In genomic region chr16:3131755-3132377, GRCh38 we compare ENCODE assay signal across 3 cellular contexts.
A peak's percentile ranks its signal among the peaks of the same experiment; 100 is the strongest.
TF ChIP-seq lines count a peak whose summit lies in the region.

No MANE protein-coding gene starts in this region.

TF ChIP-seq in GM23338, 12 proteins besides CTCF, POLR2A, EP300 and RAD21 (continues in another document):
- TF ChIP-seq POLR2AphosphoS5 (IDR thresholded peaks at IDR 0.05; ENCODE audit: low read depth) (no peak), REST (IDR thresholded peaks at IDR 0.05; ENCODE audit: unreplicated experiment) (no peak), EZH2phosphoT487 (IDR thresholded peaks at IDR 0.05; ENCODE audit: unreplicated experiment) (no peak), ZNF114 (CRISPR knock-in tag; IDR thresholded peaks at IDR 0.05) (no peak), STAT1 (IDR thresholded peaks at IDR 0.05; ENCODE audit: unreplicated experiment) (no peak), ZNF331 (CRISPR knock-in tag; IDR thresholded peaks at IDR 0.05; ENCODE audit: low read depth) (no peak), ETS1 (IDR thresholded peaks at IDR 0.05) (no peak), EZH2 (IDR thresholded peaks at IDR 0.05; ENCODE audit: low read depth, unreplicated experiment) (no peak), CREB1 (CRISPR knock-in tag; IDR thresholded peaks at IDR 0.05; ENCODE audit: low read depth) (no peak), JUNB (IDR thresholded peaks at IDR 0.05; ENCODE audit: unreplicated experiment) (no peak), NANOG (IDR thresholded peaks at IDR 0.05; ENCODE audit: borderline replicate concordance) (no peak)

TF ChIP-seq in SK-N-SH, 30 proteins besides CTCF, POLR2A, EP300 and RAD21:
- no peak for TF ChIP-seq SMC3 (IDR thresholded peaks at IDR 0.05; ENCODE audit: low read depth, low read length)
- TF ChIP-seq FOXM1 (IDR thresholded peaks at IDR 0.05; ENCODE audit: low read depth) = no peak
- no peak for TF ChIP-seq NRF1 (IDR thresholded peaks at IDR 0.05; ENCODE audit: low read depth, low read length)
- TF ChIP-seq MEF2A (IDR thresholded peaks at IDR 0.05; ENCODE audit: borderline replicate concordance, low read depth) = no peak
- TF ChIP-seq CHD2 (IDR thresholded peaks at IDR 0.05; ENCODE audit: low read length, partially characterized antibody) = no peak
- no peak for TF ChIP-seq IRF3 (IDR thresholded peaks at IDR 0.05; ENCODE audit: low read depth, low read length)
- TF ChIP-seq TEAD4 (IDR thresholded peaks at IDR 0.05; ENCODE audit: borderline replicate concordance, insufficient read depth) = no peak
- TF ChIP-seq POLR2AphosphoS5 (IDR thresholded peaks at IDR 0.05; ENCODE audit: low read depth, low read length) = no peak
- TF ChIP-seq MXI1 (IDR thresholded peaks at IDR 0.05; ENCODE audit: low read depth, low read length) = no peak
- TF ChIP-seq RFX5 (IDR thresholded peaks at IDR 0.05; ENCODE audit: low read length) = no peak
- TF ChIP-seq FOXJ3 (CRISPR knock-in tag; IDR thresholded peaks at IDR 0.05) = no peak
- no peak for TF ChIP-seq RCOR1 (IDR thresholded peaks at IDR 0.05; ENCODE audit: low read length)
- no peak for TF ChIP-seq REST (IDR thresholded peaks at IDR 0.05; ENCODE audit: low read depth, low read length)
- TF ChIP-seq NFIC (IDR thresholded peaks at IDR 0.05; ENCODE audit: borderline replicate concordance) = no peak
- TF ChIP-seq TAF1 (IDR thresholded peaks at IDR 0.05; ENCODE audit: borderline replicate concordance, low read depth, low read length) = no peak
- TF ChIP-seq EZH2phosphoT487 (IDR thresholded peaks at IDR 0.05; ENCODE audit: borderline replicate concordance, low read depth) = no peak
- TF ChIP-seq, protein P1, sequence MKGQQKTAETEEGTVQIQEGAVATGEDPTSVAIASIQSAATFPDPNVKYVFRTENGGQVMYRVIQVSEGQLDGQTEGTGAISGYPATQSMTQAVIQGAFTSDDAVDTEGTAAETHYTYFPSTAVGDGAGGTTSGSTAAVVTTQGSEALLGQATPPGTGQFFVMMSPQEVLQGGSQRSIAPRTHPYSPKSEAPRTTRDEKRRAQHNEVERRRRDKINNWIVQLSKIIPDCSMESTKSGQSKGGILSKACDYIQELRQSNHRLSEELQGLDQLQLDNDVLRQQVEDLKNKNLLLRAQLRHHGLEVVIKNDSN (IDR thresholded peaks at IDR 0.05; ENCODE audit: borderline replicate concordance, low read depth) = no peak
- no peak for TF ChIP-seq TCF12 (IDR thresholded peaks at IDR 0.05)

TF ChIP-seq in K562, 482 proteins besides CTCF, POLR2A, EP300 and RAD21 (continues in another document):
- TF ChIP-seq NRF1 (conservative IDR thresholded peaks at IDR 0.05 in 1 of 2, IDR thresholded peaks at IDR 0.05 in 1 of 2) (peak in 1 of 2 experiments; percentile 8; a peak in 1 of 4 replicates), ZNF644 (tag; IDR thresholded peaks at IDR 0.05; ENCODE audit: low read depth) (no peak), SOX6 (IDR thresholded peaks at IDR 0.05) (peak; percentile 25; the same call in 1 of the 2 replicates), PTBP1 (IDR thresholded peaks at IDR 0.05; ENCODE audit: low read depth, low read length) (no peak), CUX1 (CRISPR knock-in tag; IDR thresholded peaks at IDR 0.05) (no peak), FOXK1 (CRISPR knock-in tag; IDR thresholded peaks at IDR 0.05; ENCODE audit: borderline replicate concordance) (no peak), NR2F6 (CRISPR knock-in tag; IDR thresholded peaks at IDR 0.05) (no peak), HNRNPL (IDR thresholded peaks at IDR 0.05; ENCODE audit: low read depth, low read length) (no peak), MAFF (IDR thresholded peaks at IDR 0.05; ENCODE audit: low read length) (no peak), CTBP1 (IDR thresholded peaks at IDR 0.05; ENCODE audit: borderline replicate concordance) (peak; percentile 29; the same call in 1 of the 2 replicates), SMC3 (conservative IDR thresholded peaks at IDR 0.05; ENCODE audit: insufficient read depth, low read depth, low read length) (peak; percentile 60), ZBED1 (IDR thresholded peaks at IDR 0.05) (0 out of 2 replicates have a peak, but pooled peaks have one; percentile 39), FOXK2 (conservative IDR thresholded peaks at IDR 0.05 in 1 of 2, IDR thresholded peaks at IDR 0.05 in 1 of 2; ENCODE audit: low read depth in 2 of 2) (no peak), NBN (IDR thresholded peaks at IDR 0.05; ENCODE audit: low read depth) (peak; percentile 28; the same call in 1 of the 2 replicates), CCNT2 (IDR thresholded peaks at IDR 0.05; ENCODE audit: borderline replicate concordance, extremely low read depth, insufficient read length, low read depth, low read length) (no peak), MTA2 (IDR thresholded peaks at IDR 0.05; ENCODE audit: low read depth) (0 out of 2 replicates have a peak, but pooled peaks have one; percentile 12), TRIM24 (IDR thresholded peaks at IDR 0.05) (no peak), MAZ (CRISPR knock-in tag; conservative IDR thresholded peaks at IDR 0.05 in 1 of 2, IDR thresholded peaks at IDR 0.05 in 1 of 2) (peak; percentile 53 to 73; a peak in 3 of 4 replicates), ZEB2 (IDR thresholded peaks at IDR 0.05) (no peak), ZNF124 (CRISPR knock-in tag; IDR thresholded peaks at IDR 0.05) (no peak), ZBTB11 (CRISPR knock-in tag; IDR thresholded peaks at IDR 0.05) (no peak), ZNF699 (CRISPR knock-in tag; IDR thresholded peaks at IDR 0.05; ENCODE audit: insufficient replicate concordance) (no peak)
- TF ChIP-seq, protein P2, sequence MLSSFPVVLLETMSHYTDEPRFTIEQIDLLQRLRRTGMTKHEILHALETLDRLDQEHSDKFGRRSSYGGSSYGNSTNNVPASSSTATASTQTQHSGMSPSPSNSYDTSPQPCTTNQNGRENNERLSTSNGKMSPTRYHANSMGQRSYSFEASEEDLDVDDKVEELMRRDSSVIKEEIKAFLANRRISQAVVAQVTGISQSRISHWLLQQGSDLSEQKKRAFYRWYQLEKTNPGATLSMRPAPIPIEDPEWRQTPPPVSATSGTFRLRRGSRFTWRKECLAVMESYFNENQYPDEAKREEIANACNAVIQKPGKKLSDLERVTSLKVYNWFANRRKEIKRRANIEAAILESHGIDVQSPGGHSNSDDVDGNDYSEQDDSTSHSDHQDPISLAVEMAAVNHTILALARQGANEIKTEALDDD (IDR thresholded peaks at IDR 0.05) = 0 out of 2 replicates have a peak, but pooled peaks have one; percentile 31
- TF ChIP-seq, protein P3, sequence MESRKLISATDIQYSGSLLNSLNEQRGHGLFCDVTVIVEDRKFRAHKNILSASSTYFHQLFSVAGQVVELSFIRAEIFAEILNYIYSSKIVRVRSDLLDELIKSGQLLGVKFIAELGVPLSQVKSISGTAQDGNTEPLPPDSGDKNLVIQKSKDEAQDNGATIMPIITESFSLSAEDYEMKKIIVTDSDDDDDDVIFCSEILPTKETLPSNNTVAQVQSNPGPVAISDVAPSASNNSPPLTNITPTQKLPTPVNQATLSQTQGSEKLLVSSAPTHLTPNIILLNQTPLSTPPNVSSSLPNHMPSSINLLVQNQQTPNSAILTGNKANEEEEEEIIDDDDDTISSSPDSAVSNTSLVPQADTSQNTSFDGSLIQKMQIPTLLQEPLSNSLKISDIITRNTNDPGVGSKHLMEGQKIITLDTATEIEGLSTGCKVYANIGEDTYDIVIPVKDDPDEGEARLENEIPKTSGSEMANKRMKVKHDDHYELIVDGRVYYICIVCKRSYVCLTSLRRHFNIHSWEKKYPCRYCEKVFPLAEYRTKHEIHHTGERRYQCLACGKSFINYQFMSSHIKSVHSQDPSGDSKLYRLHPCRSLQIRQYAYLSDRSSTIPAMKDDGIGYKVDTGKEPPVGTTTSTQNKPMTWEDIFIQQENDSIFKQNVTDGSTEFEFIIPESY (CRISPR knock-in tag; IDR thresholded peaks at IDR 0.05) = peak; percentile 98
- TF ChIP-seq, protein P4, sequence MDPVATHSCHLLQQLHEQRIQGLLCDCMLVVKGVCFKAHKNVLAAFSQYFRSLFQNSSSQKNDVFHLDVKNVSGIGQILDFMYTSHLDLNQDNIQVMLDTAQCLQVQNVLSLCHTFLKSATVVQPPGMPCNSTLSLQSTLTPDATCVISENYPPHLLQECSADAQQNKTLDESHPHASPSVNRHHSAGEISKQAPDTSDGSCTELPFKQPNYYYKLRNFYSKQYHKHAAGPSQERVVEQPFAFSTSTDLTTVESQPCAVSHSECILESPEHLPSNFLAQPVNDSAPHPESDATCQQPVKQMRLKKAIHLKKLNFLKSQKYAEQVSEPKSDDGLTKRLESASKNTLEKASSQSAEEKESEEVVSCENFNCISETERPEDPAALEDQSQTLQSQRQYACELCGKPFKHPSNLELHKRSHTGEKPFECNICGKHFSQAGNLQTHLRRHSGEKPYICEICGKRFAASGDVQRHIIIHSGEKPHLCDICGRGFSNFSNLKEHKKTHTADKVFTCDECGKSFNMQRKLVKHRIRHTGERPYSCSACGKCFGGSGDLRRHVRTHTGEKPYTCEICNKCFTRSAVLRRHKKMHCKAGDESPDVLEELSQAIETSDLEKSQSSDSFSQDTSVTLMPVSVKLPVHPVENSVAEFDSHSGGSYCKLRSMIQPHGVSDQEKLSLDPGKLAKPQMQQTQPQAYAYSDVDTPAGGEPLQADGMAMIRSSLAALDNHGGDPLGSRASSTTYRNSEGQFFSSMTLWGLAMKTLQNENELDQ (CRISPR knock-in tag; IDR thresholded peaks at IDR 0.05; ENCODE audit: borderline replicate concordance) = 0 out of 2 replicates have a peak, but pooled peaks have one; percentile 36
- TF ChIP-seq, protein P5, sequence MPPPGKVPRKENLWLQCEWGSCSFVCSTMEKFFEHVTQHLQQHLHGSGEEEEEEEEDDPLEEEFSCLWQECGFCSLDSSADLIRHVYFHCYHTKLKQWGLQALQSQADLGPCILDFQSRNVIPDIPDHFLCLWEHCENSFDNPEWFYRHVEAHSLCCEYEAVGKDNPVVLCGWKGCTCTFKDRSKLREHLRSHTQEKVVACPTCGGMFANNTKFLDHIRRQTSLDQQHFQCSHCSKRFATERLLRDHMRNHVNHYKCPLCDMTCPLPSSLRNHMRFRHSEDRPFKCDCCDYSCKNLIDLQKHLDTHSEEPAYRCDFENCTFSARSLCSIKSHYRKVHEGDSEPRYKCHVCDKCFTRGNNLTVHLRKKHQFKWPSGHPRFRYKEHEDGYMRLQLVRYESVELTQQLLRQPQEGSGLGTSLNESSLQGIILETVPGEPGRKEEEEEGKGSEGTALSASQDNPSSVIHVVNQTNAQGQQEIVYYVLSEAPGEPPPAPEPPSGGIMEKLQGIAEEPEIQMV (tag; conservative IDR thresholded peaks at IDR 0.05; ENCODE audit: low read depth) = peak; percentile 99
- TF ChIP-seq, protein P6, sequence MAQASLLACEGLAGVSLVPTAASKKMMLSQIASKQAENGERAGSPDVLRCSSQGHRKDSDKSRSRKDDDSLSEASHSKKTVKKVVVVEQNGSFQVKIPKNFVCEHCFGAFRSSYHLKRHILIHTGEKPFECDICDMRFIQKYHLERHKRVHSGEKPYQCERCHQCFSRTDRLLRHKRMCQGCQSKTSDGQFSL (CRISPR knock-in tag; IDR thresholded peaks at IDR 0.05) = peak; percentile 73
- TF ChIP-seq, protein P6 (tag; IDR thresholded peaks at IDR 0.05) = no peak
- TF ChIP-seq, protein P7, sequence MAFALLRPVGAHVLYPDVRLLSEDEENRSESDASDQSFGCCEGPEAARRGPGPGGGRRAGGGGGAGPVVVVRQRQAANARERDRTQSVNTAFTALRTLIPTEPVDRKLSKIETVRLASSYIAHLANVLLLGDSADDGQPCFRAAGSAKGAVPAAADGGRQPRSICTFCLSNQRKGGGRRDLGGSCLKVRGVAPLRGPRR (CRISPR knock-in tag; IDR thresholded peaks at IDR 0.05) = no peak
